29 cellular contexts compared by ENCODE assay signal in the genomic region with DNA sequence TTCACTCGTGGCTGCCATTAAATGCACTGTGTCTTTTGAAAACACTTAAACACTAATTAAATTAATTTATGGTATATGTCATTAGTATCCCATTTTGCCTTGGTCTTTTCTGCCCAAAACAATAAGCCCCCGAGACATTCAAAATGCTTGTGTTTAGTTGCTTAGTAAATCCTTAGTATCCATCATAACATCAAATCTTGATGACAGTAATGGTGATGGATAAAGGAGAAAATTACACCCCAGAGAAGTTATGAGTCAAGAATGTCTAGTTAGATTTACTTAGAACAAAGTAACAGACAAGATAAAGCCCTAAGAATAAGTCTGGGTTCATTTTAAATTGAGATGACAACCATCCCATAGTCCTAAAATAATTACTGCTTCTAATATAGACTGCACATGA. TPM values are rescaled to one million over a fixed set of nuclear protein-coding genes. Genes with fewer than 3 reads are reported as not detected.
"Had no signal": no experiment of that assay in that cellular context is flagged by ENCODE, and none has a peak within 500 bp of the region (broad histone marks: within the 10 kb centered on the region; RNA-seq: fewer than 3 reads in every experiment).

No MANE protein-coding gene starts in this region.

- DNase-seq: activated B cell treated with CpG ODN at 0.5 μM for 24 hours; activated CD4-positive, alpha-beta T cell treated with anti-CD3 and anti-CD28 coated beads for 48 hours; activated CD4-positive, alpha-beta T cell treated with anti-CD3 and anti-CD28 coated beads, Interleukin-2, amount 50 U/mL, for 1 hour; activated CD4-positive, alpha-beta T cell treated with anti-CD3 and anti-CD28 coated beads, Interleukin-2, amount 50 U/mL, for 48 hours; activated CD8-positive, alpha-beta memory T cell treated with anti-CD3 and anti-CD28 coated beads for 24 hours; activated CD8-positive, alpha-beta T cell treated with anti-CD3 and anti-CD28 coated beads for 36 hours; activated effector memory CD4-positive, alpha-beta T cell treated with Interleukin-2 at 50 U/mL for 16 hours; activated gamma-delta T cell treated with Interleukin-2 at 50 U/mL for 16 hours; activated naive CD4-positive, alpha-beta T cell treated with anti-CD3 and anti-CD28 coated beads, Interleukin-2, amount 50 U/mL, for 16 hours; activated naive CD4-positive, alpha-beta T cell treated with Interleukin-2 at 50 U/mL for 16 hours; activated T-cell treated with anti-CD3 and anti-CD28 coated beads, Interleukin-2, amount 50 U/mL, for 4 hours; amniotic stem cell; anterior cingulate cortex; caudate nucleus; cortex of kidney; dermis blood vessel endothelial cell; effector CD4-positive, alpha-beta T cell; effector memory CD8-positive, alpha-beta T cell; esophagus squamous epithelium; foreskin melanocyte; head of caudate nucleus; T-helper 17 cell; T1000 had no signal

- H3K4me3 ChIP-seq: esophagus squamous epithelium, gastroesophageal sphincter had no signal

- H3K27ac ChIP-seq: epithelial cell of prostate, esophagus squamous epithelium, gastroesophageal sphincter, WERI-Rb-1 had no signal

- ATAC-seq: activated CD4-positive, CD25-positive, alpha-beta regulatory T cell treated with anti-CD3 and anti-CD28 coated beads, Interleukin-2, amount 50 U/mL, for 24 hours; activated CD8-positive, alpha-beta T cell treated with anti-CD3 and anti-CD28 coated beads for 36 hours; activated T-cell treated with anti-CD3 and anti-CD28 coated beads, Interleukin-2, amount 50 U/mL, for 4 hours; activated T-helper 17 cell treated with anti-CD3 and anti-CD28 coated beads, Interleukin-2, amount 50 U/mL, for 72 hours; effector memory CD8-positive, alpha-beta T cell; gastroesophageal sphincter; T-helper 17 cell had no signal

- H3K4me1 ChIP-seq: esophagus squamous epithelium had no signal

- H3K36me3 ChIP-seq: esophagus squamous epithelium, gastroesophageal sphincter, WERI-Rb-1 had no signal

- H3K27me3 ChIP-seq: esophagus squamous epithelium, gastroesophageal sphincter had no signal

- H3K9me3 ChIP-seq: esophagus squamous epithelium, gastroesophageal sphincter had no signal

RNA-seq across cellular contexts. Expression of a gene that starts 21.3 kb away (rescaled TPM):
- total RNA-seq: endothelial cell of umbilical vein had no signal
- polyA plus RNA-seq: endothelial cell of umbilical vein had no signal
